Comparison of ENCODE assay signal across 11 cellular contexts in the genomic region with DNA sequence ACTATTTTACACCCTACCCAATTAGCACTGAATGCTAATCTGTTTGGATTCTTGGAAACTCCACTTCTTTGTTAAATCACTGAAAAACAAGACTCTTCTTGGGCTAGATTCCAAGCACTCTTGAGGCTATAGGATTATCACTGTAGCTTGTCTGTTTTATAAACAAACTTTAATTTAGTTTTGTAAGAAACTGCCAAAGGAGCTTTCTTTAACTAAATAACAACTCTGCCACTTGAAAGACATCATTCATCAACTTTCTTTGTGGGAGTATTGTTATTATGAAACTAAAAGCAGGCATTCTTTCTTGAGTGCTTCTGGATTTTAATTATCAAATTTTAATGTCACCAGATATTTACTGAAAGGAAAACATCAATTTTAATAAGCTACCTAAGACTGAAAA.
"Had no signal": no experiment of that assay in that cellular context is flagged by ENCODE, and none has a peak within 500 bp of the region (broad histone marks: within the 10 kb centered on the region; RNA-seq: fewer than 3 reads in every experiment).

No MANE protein-coding gene starts in this region.

- H3K36me3 ChIP-seq: pancreas, vagina had no signal

- H3K27me3 Mint-ChIP-seq: activated T-helper 17 cell treated with anti-CD3 and anti-CD28 coated beads, Interleukin-2, amount 50 U/mL, for 72 hours; stimulated activated naive B cell treated with anti-CD40 and anti-IgM and Interleukin-4, amounts not matched to agents 10 μg/mL and 1 μg/mL and 100 μg/mL, for 72 hours had no signal

- H3K27ac Mint-ChIP-seq: stimulated activated naive B cell treated with anti-CD40 and anti-IgM and Interleukin-4, amounts not matched to agents 10 μg/mL and 1 μg/mL and 100 μg/mL, for 72 hours had no signal

- H3K27ac ChIP-seq: pancreas, vagina had no signal

- H3K4me3 ChIP-seq: pancreas, tibial nerve, vagina had no signal

- H3K9me3 ChIP-seq: pancreas, tibial nerve, vagina had no signal

- ATAC-seq: activated T-helper 17 cell treated with anti-CD3 and anti-CD28 coated beads, Interleukin-2, amount 50 U/mL, for 72 hours; stimulated activated naive B cell treated with anti-CD40 and anti-IgM and Interleukin-4, amounts not matched to agents 10 μg/mL and 1 μg/mL and 100 μg/mL, for 72 hours had no signal

- DNase-seq: activated naive CD4-positive, alpha-beta T cell treated with anti-CD3 and anti-CD28 coated beads for 36 hours; dermis blood vessel endothelial cell; left cardiac atrium; pancreas; small intestine; stimulated activated naive B cell treated with anti-CD40 and anti-IgM and Interleukin-4, amounts not matched to agents 10 μg/mL and 1 μg/mL and 100 μg/mL, for 72 hours; SW 1271 had no signal

- H3K9me3 Mint-ChIP-seq: activated naive CD4-positive, alpha-beta T cell treated with anti-CD3 and anti-CD28 coated beads for 36 hours; activated T-helper 17 cell treated with anti-CD3 and anti-CD28 coated beads, Interleukin-2, amount 50 U/mL, for 72 hours; neural crest cell; stimulated activated naive B cell treated with anti-CD40 and anti-IgM and Interleukin-4, amounts not matched to agents 10 μg/mL and 1 μg/mL and 100 μg/mL, for 72 hours had no signal

- H3K4me3 Mint-ChIP-seq: activated naive CD4-positive, alpha-beta T cell treated with anti-CD3 and anti-CD28 coated beads for 36 hours; activated T-helper 17 cell treated with anti-CD3 and anti-CD28 coated beads, Interleukin-2, amount 50 U/mL, for 72 hours; neural crest cell; stimulated activated naive B cell treated with anti-CD40 and anti-IgM and Interleukin-4, amounts not matched to agents 10 μg/mL and 1 μg/mL and 100 μg/mL, for 72 hours had no signal

- H3K27me3 ChIP-seq: pancreas, tibial nerve, vagina had no signal
